Comparison of ENCODE assay signal across 1 cellular context in the genomic region with DNA sequence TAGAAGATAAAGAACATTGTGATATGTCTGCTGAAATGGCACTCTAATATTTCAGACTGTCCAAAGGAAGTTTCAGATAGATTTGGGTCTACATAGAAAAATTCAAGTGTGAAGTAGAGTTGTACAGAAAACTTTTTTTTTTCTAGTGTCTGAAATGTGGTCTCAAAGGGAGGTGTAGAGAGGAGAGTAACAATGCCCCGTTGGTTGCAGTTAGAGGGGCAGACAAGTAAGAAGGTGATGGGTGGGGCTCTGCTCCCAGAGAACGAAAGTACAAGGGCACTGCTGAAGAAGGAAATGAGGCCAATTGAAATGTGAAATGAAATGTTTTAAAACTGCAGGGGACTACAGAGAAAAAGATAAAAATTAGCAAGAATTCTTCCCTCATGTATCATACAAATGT.
TF ChIP-seq lines count a peak whose summit lies in the region.

No MANE protein-coding gene starts in this region.

TF ChIP-seq in IMR-90, 13 proteins besides CTCF, POLR2A, EP300 and RAD21:
- TF ChIP-seq CHD1 (IDR thresholded peaks at IDR 0.05; ENCODE audit: low read depth, low read length) (no peak), RCOR1 (IDR thresholded peaks at IDR 0.05; ENCODE audit: insufficient replicate concordance, low read length) (no peak), BHLHE40 (IDR thresholded peaks at IDR 0.05; ENCODE audit: low read depth, low read length) (no peak), FOS (IDR thresholded peaks at IDR 0.05; ENCODE audit: low read depth, low read length) (no peak), CEBPB (IDR thresholded peaks at IDR 0.05; ENCODE audit: low read depth, low read length) (no peak), MAFK (IDR thresholded peaks at IDR 0.05; ENCODE audit: low read depth, low read length) (no peak), SMC3 (IDR thresholded peaks at IDR 0.05; ENCODE audit: low read depth, low read length) (no peak), RFX5 (IDR thresholded peaks at IDR 0.05; ENCODE audit: low read depth, low read length) (no peak), MXI1 (IDR thresholded peaks at IDR 0.05; ENCODE audit: borderline replicate concordance, low read depth, low read length) (no peak), NFE2L2 (IDR thresholded peaks at IDR 0.05; ENCODE audit: low read depth, low read length) (no peak), MAZ (IDR thresholded peaks at IDR 0.05; ENCODE audit: borderline replicate concordance, low read depth, low read length) (no peak)
- TF ChIP-seq, protein P1, sequence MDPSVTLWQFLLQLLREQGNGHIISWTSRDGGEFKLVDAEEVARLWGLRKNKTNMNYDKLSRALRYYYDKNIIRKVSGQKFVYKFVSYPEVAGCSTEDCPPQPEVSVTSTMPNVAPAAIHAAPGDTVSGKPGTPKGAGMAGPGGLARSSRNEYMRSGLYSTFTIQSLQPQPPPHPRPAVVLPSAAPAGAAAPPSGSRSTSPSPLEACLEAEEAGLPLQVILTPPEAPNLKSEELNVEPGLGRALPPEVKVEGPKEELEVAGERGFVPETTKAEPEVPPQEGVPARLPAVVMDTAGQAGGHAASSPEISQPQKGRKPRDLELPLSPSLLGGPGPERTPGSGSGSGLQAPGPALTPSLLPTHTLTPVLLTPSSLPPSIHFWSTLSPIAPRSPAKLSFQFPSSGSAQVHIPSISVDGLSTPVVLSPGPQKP (IDR thresholded peaks at IDR 0.05; ENCODE audit: borderline replicate concordance, low read depth, low read length) = no peak
- TF ChIP-seq, protein P2, sequence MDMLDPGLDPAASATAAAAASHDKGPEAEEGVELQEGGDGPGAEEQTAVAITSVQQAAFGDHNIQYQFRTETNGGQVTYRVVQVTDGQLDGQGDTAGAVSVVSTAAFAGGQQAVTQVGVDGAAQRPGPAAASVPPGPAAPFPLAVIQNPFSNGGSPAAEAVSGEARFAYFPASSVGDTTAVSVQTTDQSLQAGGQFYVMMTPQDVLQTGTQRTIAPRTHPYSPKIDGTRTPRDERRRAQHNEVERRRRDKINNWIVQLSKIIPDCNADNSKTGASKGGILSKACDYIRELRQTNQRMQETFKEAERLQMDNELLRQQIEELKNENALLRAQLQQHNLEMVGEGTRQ (IDR thresholded peaks at IDR 0.05; ENCODE audit: low read depth, low read length) = no peak
